12 cellular contexts compared by ENCODE assay signal in genomic region chr20:51631953-51632352, GRCh38.
DNase-seq lines count a peak whose midpoint lies in the region; ATAC-seq and TF ChIP-seq lines count a peak whose summit lies in the region.
"Had no signal": no experiment of that assay in that cellular context is flagged by ENCODE, and none has a peak within 500 bp of the region (broad histone marks: within the 10 kb centered on the region; RNA-seq: fewer than 3 reads in every experiment).

No MANE protein-coding gene starts in this region.

- TF ChIP-seq EP300 in transverse colon (IDR thresholded peaks at IDR 0.05; ENCODE audit: low read depth): no peak

- intact Hi-C loops in mammary epithelial cell (cut with micrococcal nuclease) (loop anchor here (10.0 kb wide), 1 partner anchor 133 kb away; the partner anchor contains the start of gene ATP9A), transverse colon (cut with DNase I; ENCODE audit: low total_unique reads) (no loop called here)

- in situ Hi-C loops in mammary epithelial cell (cut with MboI; ENCODE audit: low sequenced_read_pairs in 2 of 2) (loop anchor here (5.0 to 10.0 kb wide), 2 partner anchors 450 to 453 kb away; no protein-coding TSS in a partner anchor), transverse colon (cut with MboI; ENCODE audit: low pct_ligation_motif_present in 1 of 4, low pct_unique_long_range_greater_than_20kb in 1 of 4, low sequenced_read_pairs in 3 of 4) (loop anchor here in 3 of 4 donors (25.0 kb wide), 3 partner anchors 155 to 645 kb away; no protein-coding TSS in a partner anchor)

- no peak overlapping the region for H3K4me3 ChIP-seq in mammary epithelial cell (replicated peaks in 1 of 3; ENCODE audit: insufficient read depth in 1 of 3, low read depth in 2 of 3, low read length in 3 of 3)
- H3K4me3 ChIP-seq in muscle layer of duodenum (ENCODE audit: low read depth in 1 of 2, low read length in 2 of 2): no peak overlapping the region
- H3K4me3 ChIP-seq in transverse colon: no peak overlapping the region

- dilution Hi-C loops in mammary epithelial cell (cut with HindIII; ENCODE audit: low sequenced_read_pairs): no loop called here

- H3K4me1 ChIP-seq in mammary epithelial cell (ENCODE audit: insufficient read depth, low read length) (peaks cover 13% of the 10 kb centered on the region), muscle layer of duodenum (ENCODE audit: control insufficient read depth in 1 of 2, insufficient read depth in 2 of 2, low read length in 2 of 2) (peaks cover 0 to 12% of the 10 kb centered on the region in 2 donors), transverse colon (peaks cover 0 to 22% (median 8%) of the 10 kb centered on the region in 4 donors)

- BruUV-seq in mammary epithelial cell (replicated peaks; lab: Mats Ljungman, UMichigan): no TSS peak

- H3K4me2 ChIP-seq in mammary epithelial cell (ENCODE audit: insufficient read depth, low read depth, low read length): peak overlapping the region; percentile 63
- H3K4me2 ChIP-seq: KMS-11 had no signal

- no peaks in the 10 kb centered on the region for H4K20me1 ChIP-seq in mammary epithelial cell (ENCODE audit: insufficient read depth, low read length)

- TF ChIP-seq CTCF in mammary epithelial cell (conservative IDR thresholded peaks at IDR 0.05 in 1 of 2, IDR thresholded peaks at IDR 0.05 in 1 of 2; ENCODE audit: extremely low read depth in 1 of 2, insufficient read depth in 1 of 2, low read depth in 1 of 2, low read length in 2 of 2) (no peak), transverse colon (IDR thresholded peaks at IDR 0.05) (no peak)

- no peaks in the 10 kb centered on the region for H3K36me3 ChIP-seq in mammary epithelial cell (ENCODE audit: insufficient read depth, low read length)
- H3K36me3 ChIP-seq in muscle layer of duodenum (ENCODE audit: control insufficient read depth in 1 of 2, insufficient read depth in 2 of 2, low read length in 2 of 2): peaks cover 8 to 12% of the 10 kb centered on the region in 2 donors
- peaks cover 0 to 3% (median 0%) of the 10 kb centered on the region in 4 donors for H3K36me3 ChIP-seq in transverse colon

- H3K9ac ChIP-seq in mammary epithelial cell (ENCODE audit: insufficient read depth, low read length): no peak overlapping the region
- H3K9ac ChIP-seq: KMS-11 had no signal

- 98% methylated on average over 6 of the region's 6 CpGs for WGBS in mammary epithelial cell (ENCODE audit: low coverage, missing lambda C conversion rate)
- 91 to 93% methylated on average over 5 to 6 of the region's 6 CpGs for WGBS in transverse colon (ENCODE audit: low coverage in 1 of 2), 2 donors

- H2AFZ ChIP-seq in mammary epithelial cell (ENCODE audit: low read depth, low read length): peak overlapping the region; percentile 80

- peaks cover 42% of the 10 kb centered on the region for H3K4me1 Mint-ChIP-seq in activated CD8-positive, alpha-beta memory T cell treated with anti-CD3 and anti-CD28 coated beads, Interleukin-2, amount 10 ng/mL, durations not matched to agents 7 days and 5 days

- H3K27me3 ChIP-seq in mammary epithelial cell (ENCODE audit: insufficient read depth, low read length): no peaks in the 10 kb centered on the region
- H3K27me3 ChIP-seq in muscle layer of duodenum (ENCODE audit: low read depth, low read length): no peaks in the 10 kb centered on the region
- no peaks in the 10 kb centered on the region for H3K27me3 ChIP-seq in transverse colon

- H3K27ac ChIP-seq in mammary epithelial cell (ENCODE audit: insufficient read depth, low read depth, low read length) (peak overlapping the region; percentile 59), muscle layer of duodenum (ENCODE audit: low read length) (peak overlapping the region; percentile 59), transverse colon (peak overlapping the region; percentile 62 to 79 (median 76))
- H3K27ac ChIP-seq: KMS-11 had no signal

- TF ChIP-seq POLR2A in transverse colon (IDR thresholded peaks at IDR 0.05): no peak

- peak overlapping the region; percentile 77 for H3K27ac Mint-ChIP-seq in activated CD8-positive, alpha-beta memory T cell treated with anti-CD3 and anti-CD28 coated beads, Interleukin-2, amount 10 ng/mL, durations not matched to agents 7 days and 5 days
- H3K27ac Mint-ChIP-seq: activated naive CD8-positive, alpha-beta T cell treated with anti-CD3 and anti-CD28 coated beads, Interleukin-2, amount 10 ng/mL, durations not matched to agents 7 days and 5 days had no signal

- H3K27me3 Mint-ChIP-seq in activated CD8-positive, alpha-beta memory T cell treated with anti-CD3 and anti-CD28 coated beads, Interleukin-2, amount 10 ng/mL, durations not matched to agents 7 days and 5 days: peaks cover 22% of the 10 kb centered on the region

- ATAC-seq in activated CD8-positive, alpha-beta memory T cell treated with anti-CD3 and anti-CD28 coated beads, Interleukin-2, amount 10 ng/mL, durations not matched to agents 7 days and 5 days: no peak

- no peak overlapping the region for H3K4me3 Mint-ChIP-seq in activated CD8-positive, alpha-beta memory T cell treated with anti-CD3 and anti-CD28 coated beads, Interleukin-2, amount 10 ng/mL, durations not matched to agents 7 days and 5 days

- peaks cover 4% of the 10 kb centered on the region for H3K36me3 Mint-ChIP-seq in activated CD8-positive, alpha-beta memory T cell treated with anti-CD3 and anti-CD28 coated beads, Interleukin-2, amount 10 ng/mL, durations not matched to agents 7 days and 5 days
- H3K36me3 Mint-ChIP-seq: activated naive CD8-positive, alpha-beta T cell treated with anti-CD3 and anti-CD28 coated beads, Interleukin-2, amount 10 ng/mL, durations not matched to agents 7 days and 5 days; naive thymus-derived CD4-positive, alpha-beta T cell had no signal

- CTCF ChIA-PET in activated CD8-positive, alpha-beta memory T cell treated with anti-CD3 and anti-CD28 coated beads, Interleukin-2, amount 10 ng/mL, durations not matched to agents 7 days and 5 days (lab: Charles Lee): no interaction called here
- CTCF ChIA-PET in mammary epithelial cell (lab: Charles Lee; ENCODE audit: low non-redundant PET): no interaction called here

- H3K9me3 Mint-ChIP-seq in activated CD8-positive, alpha-beta memory T cell treated with anti-CD3 and anti-CD28 coated beads, Interleukin-2, amount 10 ng/mL, durations not matched to agents 7 days and 5 days (ENCODE audit: low read depth): no peaks in the 10 kb centered on the region
- H3K9me3 Mint-ChIP-seq: activated naive CD8-positive, alpha-beta T cell treated with anti-CD3 and anti-CD28 coated beads, Interleukin-2, amount 10 ng/mL, durations not matched to agents 7 days and 5 days; naive thymus-derived CD4-positive, alpha-beta T cell had no signal

- H3K79me2 ChIP-seq in mammary epithelial cell (ENCODE audit: insufficient read depth, low read length): no peaks in the 10 kb centered on the region

- no peak for DNase-seq in activated CD8-positive, alpha-beta memory T cell treated with anti-CD3 and anti-CD28 coated beads, Interleukin-2, amount 10 ng/mL, durations not matched to agents 7 days and 5 days
- no peak for DNase-seq in activated CD8-positive, alpha-beta memory T cell treated with anti-CD3 and anti-CD28 coated beads for 24 hours
- DNase-seq in mammary epithelial cell: no peak
- DNase-seq in transverse colon: no peak
- no peak for DNase-seq in NCI-H1092 (lab: John Stamatoyannopoulos, UW)
- no peak for DNase-seq in COLO829 (ENCODE audit: low spot score)
- no peak for DNase-seq in A172 (ENCODE audit: low spot score)
- DNase-seq: activated naive CD8-positive, alpha-beta T cell treated with anti-CD3 and anti-CD28 coated beads, Interleukin-2, amount 10 ng/mL, durations not matched to agents 7 days and 5 days; DMS79 treated with DMSO at 0.1 percent for 48 hours had no signal

- H3K9me3 ChIP-seq in mammary epithelial cell (replicated peaks; ENCODE audit: insufficient read depth, low read length) (no peaks in the 10 kb centered on the region), muscle layer of duodenum (ENCODE audit: control insufficient read depth in 1 of 2, low read length in 2 of 2) (no peaks in the 10 kb centered on the region), transverse colon (no peaks in the 10 kb centered on the region)
